ENCODE assay signal across 8 cellular contexts in genomic region chr5:43631182-43631910, GRCh38. TPM values are rescaled to one million over a fixed set of nuclear protein-coding genes. Genes with fewer than 3 reads are reported as not detected.
DNase-seq lines count a peak whose midpoint lies in the region; ATAC-seq and TF ChIP-seq lines count a peak whose summit lies in the region.

No MANE protein-coding gene starts in this region.

- peaks cover 4% of the 10 kb centered on the region for H3K4me1 ChIP-seq in mammary epithelial cell (ENCODE audit: insufficient read depth, low read length)

- whole genome bisulfite sequencing in mammary epithelial cell (ENCODE audit: low coverage, missing lambda C conversion rate), result 49% methylated on average over 4 of the region's 5 CpGs

- no peaks in the 10 kb centered on the region for H3K36me3 ChIP-seq in mammary epithelial cell (ENCODE audit: insufficient read depth, low read length)

- no peak overlapping the region for H3K4me3 ChIP-seq in mammary epithelial cell (replicated peaks in 1 of 3; ENCODE audit: insufficient read depth in 1 of 3, low read depth in 2 of 3, low read length in 3 of 3)

- in situ Hi-C loops in mammary epithelial cell (cut with MboI; ENCODE audit: low sequenced_read_pairs in 2 of 2), result no loop called here

- no peak overlapping the region for H3K4me2 ChIP-seq in mammary epithelial cell (ENCODE audit: insufficient read depth, low read depth, low read length)

- ATAC-seq in GM18519 (IDR thresholded peaks at IDR 0.05; ENCODE audit: low FRiP score, unreplicated experiment) (peak; percentile 94), HG02970 (IDR thresholded peaks at IDR 0.05; ENCODE audit: low FRiP score, unreplicated experiment) (peak; percentile 69)

- no TSS peak for BruUV-seq in mammary epithelial cell (replicated peaks; lab: Mats Ljungman, UMichigan)

- peak; percentile 62 to 65 for TF ChIP-seq CTCF in mammary epithelial cell (conservative IDR thresholded peaks at IDR 0.05 in 1 of 2, IDR thresholded peaks at IDR 0.05 in 1 of 2; ENCODE audit: extremely low read depth in 1 of 2, insufficient read depth in 1 of 2, low read depth in 1 of 2, low read length in 2 of 2)

- no peaks in the 10 kb centered on the region for H4K20me1 ChIP-seq in mammary epithelial cell (ENCODE audit: insufficient read depth, low read length)

- dilution Hi-C loops in mammary epithelial cell (cut with HindIII; ENCODE audit: low sequenced_read_pairs), result no loop called here

- no peaks in the 10 kb centered on the region for H3K79me2 ChIP-seq in mammary epithelial cell (ENCODE audit: insufficient read depth, low read length)

- no peaks in the 10 kb centered on the region for H3K27me3 ChIP-seq in mammary epithelial cell (ENCODE audit: insufficient read depth, low read length)

- H3K9ac ChIP-seq in mammary epithelial cell (ENCODE audit: insufficient read depth, low read length), result no peak overlapping the region

- no peak overlapping the region for H2AFZ ChIP-seq in mammary epithelial cell (ENCODE audit: low read depth, low read length)

- CTCF ChIA-PET in mammary epithelial cell (lab: Charles Lee; ENCODE audit: low non-redundant PET), result interaction anchor here (0.5 to 0.6 kb wide), 3 partner anchors 32 to 142 kb away, joined by 3 to 7 read pairs (median 4); no protein-coding TSS in a partner anchor

- DNase-seq in AML-193 (lab: John Stamatoyannopoulos, UW), result peak; percentile 74 to 79
- peak; percentile 87 for DNase-seq in NCI-H146 (lab: John Stamatoyannopoulos, UW)
- peak; percentile 58 for DNase-seq in SKM-1 (lab: John Stamatoyannopoulos, UW; ENCODE audit: unreplicated experiment)
- peak; percentile 59 for DNase-seq in mammary epithelial cell
- peak; percentile 86 for DNase-seq in iris pigment epithelial cell (ENCODE audit: low read depth)
- DNase-seq in stimulated activated CD4-positive, alpha-beta T cell treated with anti-CD3 and anti-CD28 coated beads, Interleukin-2, amount 100 ng/mL, for 24 hours, result peak; percentile 18 to 30

- no peak overlapping the region for H3K27ac ChIP-seq in mammary epithelial cell (ENCODE audit: insufficient read depth, low read depth, low read length)

- intact Hi-C loops in mammary epithelial cell (cut with micrococcal nuclease), result loop anchor here (2.0 to 10.0 kb wide), 2 partner anchors 75 to 703 kb away; partner anchors contain the start of gene PAIP1

- H3K9me3 ChIP-seq in mammary epithelial cell (replicated peaks; ENCODE audit: insufficient read depth, low read length), result no peaks in the 10 kb centered on the region

RNA-seq across cellular contexts. Expression of gene NNT, which starts 28.4 kb away (rescaled TPM):
- total RNA-seq in mammary epithelial cell, result 10 to 100 TPM; 77.8 to 83.2 TPM
- polyA plus RNA-seq in mammary epithelial cell, result 21.0 TPM
- polyA minus RNA-seq in mammary epithelial cell, result 52.4 TPM

Comparison
In these comparisons a context has a peak if more than half of its experiments do, and no peak if none do; other contexts are left out.
1. DNase-seq: peak in every context shown above with its lines; median percentile 87 in NCI-H146; 86 in iris pigment epithelial cell; 76 in AML-193; 59 in mammary epithelial cell; 58 in SKM-1; 24 in stimulated activated CD4-positive, alpha-beta T cell treated with anti-CD3 and anti-CD28 coated beads, Interleukin-2, amount 100 ng/mL, for 24 hours.